ENCODE assay signal across 12 cellular contexts in genomic region chr17:77186141-77186604, GRCh38. TPM values are rescaled to one million over a fixed set of nuclear protein-coding genes. Genes with fewer than 3 reads are reported as not detected.
DNase-seq lines count a peak whose midpoint lies in the region; ATAC-seq, FAIRE-seq and TF ChIP-seq lines count a peak whose summit lies in the region.
"Had no signal": no experiment of that assay in that cellular context is flagged by ENCODE, and none has a peak within 500 bp of the region (broad histone marks: within the 10 kb centered on the region; RNA-seq: fewer than 3 reads in every experiment).

No MANE protein-coding gene starts in this region.

- no peak for FAIRE-seq in kidney (lab: Jason Lieb, UNC)

- H3K4me3 ChIP-seq in kidney (ENCODE audit: low read length in 2 of 2) (no peak overlapping the region), stomach (no peak overlapping the region), transverse colon (no peak overlapping the region)
- H3K4me3 ChIP-seq: ascending aorta had no signal

- peak overlapping the region; percentile 5 to 68 for H3K27ac ChIP-seq in kidney (ENCODE audit: low read depth in 2 of 2, low read length in 2 of 2)
- H3K27ac ChIP-seq in stomach = peak overlapping the region; percentile 13 to 72 (median 41)
- H3K27ac ChIP-seq in transverse colon = peak overlapping the region in 1 of 4 donors; percentile 3
- H3K27ac ChIP-seq: ascending aorta had no signal

- TF ChIP-seq EP300 in stomach (IDR thresholded peaks at IDR 0.05) = no peak
- TF ChIP-seq EP300 in transverse colon (IDR thresholded peaks at IDR 0.05; ENCODE audit: low read depth) = no peak

- peak; percentile 70 for ATAC-seq in activated CD8-positive, alpha-beta memory T cell treated with anti-CD3 and anti-CD28 coated beads, Interleukin-2, amount 10 ng/mL, durations not matched to agents 7 days and 5 days
- ATAC-seq in HG03521 (IDR thresholded peaks at IDR 0.05; ENCODE audit: unreplicated experiment) = no peak

- TF ChIP-seq POLR2A in stomach (IDR thresholded peaks at IDR 0.05) (no peak), transverse colon (IDR thresholded peaks at IDR 0.05) (no peak)

- H3K9ac ChIP-seq in kidney (ENCODE audit: low read length in 2 of 2) = no peak overlapping the region

- in situ Hi-C loops in transverse colon (cut with MboI; ENCODE audit: low pct_ligation_motif_present in 1 of 4, low pct_unique_long_range_greater_than_20kb in 1 of 4, low sequenced_read_pairs in 3 of 4) = no loop called here

- CTCF ChIA-PET in activated CD8-positive, alpha-beta memory T cell treated with anti-CD3 and anti-CD28 coated beads, Interleukin-2, amount 10 ng/mL, durations not matched to agents 7 days and 5 days (lab: Charles Lee) = no interaction called here

- peaks cover 0 to 3% of the 10 kb centered on the region in 2 donors for H3K36me3 ChIP-seq in kidney (ENCODE audit: control insufficient read depth in 1 of 2, insufficient read depth in 2 of 2, low read length in 2 of 2)
- peaks cover 4 to 16% (median 8%) of the 10 kb centered on the region in 4 donors for H3K36me3 ChIP-seq in stomach
- H3K36me3 ChIP-seq in transverse colon = peaks cover 0 to under 1% (median 0%) of the 10 kb centered on the region in 4 donors
- H3K36me3 ChIP-seq: ascending aorta had no signal

- DNase-seq in activated effector memory CD4-positive, alpha-beta T cell treated with Interleukin-2 at 50 U/mL for 16 hours = peak; percentile 8
- DNase-seq in activated effector memory CD4-positive, alpha-beta T cell treated with anti-CD3 and anti-CD28 coated beads, Interleukin-2, amount 50 U/mL, for 16 hours = no peak
- DNase-seq in activated CD8-positive, alpha-beta memory T cell treated with anti-CD3 and anti-CD28 coated beads, Interleukin-2, amount 10 ng/mL, durations not matched to agents 7 days and 5 days = peak; percentile 85
- DNase-seq in kidney = peak; percentile 86
- DNase-seq in stomach = no peak
- no peak for DNase-seq in osteocyte (ENCODE audit: extremely low spot score, unreplicated experiment)
- DNase-seq in transverse colon = no peak
- DNase-seq: AML-193, mammary epithelial cell, NCI-H1694 had no signal

- 37 to 59% (median 55%) methylated on average over 13 of the region's 13 CpGs for WGBS in stomach, 5 donors
- 77 to 80% methylated on average over 1 to 13 of the region's 13 CpGs for WGBS in transverse colon (ENCODE audit: low coverage in 1 of 2), 2 donors

- intact Hi-C loops in kidney (cut with DNase I) = no loop called here
- intact Hi-C loops in stomach (cut with DNase I; ENCODE audit: low total_unique reads) = no loop called here
- intact Hi-C loops in transverse colon (cut with DNase I; ENCODE audit: low total_unique reads) = no loop called here

- H3K27me3 ChIP-seq in stomach (no peaks in the 10 kb centered on the region), transverse colon (no peaks in the 10 kb centered on the region)
- H3K27me3 ChIP-seq: ascending aorta had no signal

- H3K9me3 ChIP-seq in kidney (ENCODE audit: control insufficient read depth in 1 of 2, low read length in 2 of 2) (no peaks in the 10 kb centered on the region), stomach (no peaks in the 10 kb centered on the region), transverse colon (no peaks in the 10 kb centered on the region)
- H3K9me3 ChIP-seq: ascending aorta had no signal

- TF ChIP-seq CTCF in kidney (IDR thresholded peaks at IDR 0.05; ENCODE audit: borderline replicate concordance, extremely low read depth, insufficient read depth) (no peak), stomach (IDR thresholded peaks at IDR 0.05) (no peak), osteocyte (IDR thresholded peaks at IDR 0.05) (no peak), transverse colon (IDR thresholded peaks at IDR 0.05) (no peak)

- peaks cover 14% of the 10 kb centered on the region for H3K36me3 Mint-ChIP-seq in activated CD8-positive, alpha-beta memory T cell treated with anti-CD3 and anti-CD28 coated beads, Interleukin-2, amount 10 ng/mL, durations not matched to agents 7 days and 5 days
- H3K36me3 Mint-ChIP-seq in osteocyte (ENCODE audit: unreplicated experiment) = peaks cover 6% of the 10 kb centered on the region

- H3K9me3 Mint-ChIP-seq in activated CD8-positive, alpha-beta memory T cell treated with anti-CD3 and anti-CD28 coated beads, Interleukin-2, amount 10 ng/mL, durations not matched to agents 7 days and 5 days (ENCODE audit: low read depth) = no peaks in the 10 kb centered on the region
- no peaks in the 10 kb centered on the region for H3K9me3 Mint-ChIP-seq in osteocyte (ENCODE audit: unreplicated experiment)

- H3K27me3 Mint-ChIP-seq in activated CD8-positive, alpha-beta memory T cell treated with anti-CD3 and anti-CD28 coated beads, Interleukin-2, amount 10 ng/mL, durations not matched to agents 7 days and 5 days = no peaks in the 10 kb centered on the region
- H3K27me3 Mint-ChIP-seq in osteocyte (ENCODE audit: unreplicated experiment) = no peaks in the 10 kb centered on the region

- no peak overlapping the region for H3K27ac Mint-ChIP-seq in activated CD8-positive, alpha-beta memory T cell treated with anti-CD3 and anti-CD28 coated beads, Interleukin-2, amount 10 ng/mL, durations not matched to agents 7 days and 5 days
- H3K27ac Mint-ChIP-seq in osteocyte (ENCODE audit: unreplicated experiment) = no peak overlapping the region

- H3K4me1 ChIP-seq in kidney (ENCODE audit: control insufficient read depth in 1 of 2, insufficient read depth in 1 of 2, low read depth in 1 of 2, low read length in 2 of 2) (peaks cover 43 to 57% of the 10 kb centered on the region in 2 donors), stomach (peaks cover 45 to 87% (median 57%) of the 10 kb centered on the region in 4 donors), transverse colon (peaks cover 0 to 18% (median under 1%) of the 10 kb centered on the region in 4 donors)

- no peak overlapping the region for H3K4me3 Mint-ChIP-seq in activated CD8-positive, alpha-beta memory T cell treated with anti-CD3 and anti-CD28 coated beads, Interleukin-2, amount 10 ng/mL, durations not matched to agents 7 days and 5 days
- H3K4me3 Mint-ChIP-seq in osteocyte (ENCODE audit: unreplicated experiment) = no peak overlapping the region

- peaks cover 46% of the 10 kb centered on the region for H3K4me1 Mint-ChIP-seq in activated CD8-positive, alpha-beta memory T cell treated with anti-CD3 and anti-CD28 coated beads, Interleukin-2, amount 10 ng/mL, durations not matched to agents 7 days and 5 days
- H3K4me1 Mint-ChIP-seq in osteocyte (ENCODE audit: unreplicated experiment) = peaks cover 15% of the 10 kb centered on the region

RNA-seq across cellular contexts. Expression of gene SEC14L1, which starts 45.4 kb away (rescaled TPM):
- total RNA-seq in activated CD8-positive, alpha-beta memory T cell treated with anti-CD3 and anti-CD28 coated beads, Interleukin-2, amount 10 ng/mL, durations not matched to agents 7 days and 5 days = 100 to 1,000 TPM in 1 of 2 experiments, 10 to 100 TPM in 1; 98.5 to 146 TPM
- 157 TPM for total RNA-seq in kidney
- 49.2 TPM for polyA plus RNA-seq in kidney (ENCODE audit: insufficient read depth, low read depth, low replicate concordance)
- 100 to 1,000 TPM in 1 of 5 donors, 10 to 100 TPM in 3, 1 to 10 TPM in 1; 3.2 to 106 (median 60.1) TPM for total RNA-seq in stomach
- polyA plus RNA-seq in stomach = 10 to 100 TPM; 17.0 to 39.5 (median 30.2) TPM
- total RNA-seq in osteocyte = 82.9 and 90.5 TPM in 2 replicates
- total RNA-seq in transverse colon = 10 to 100 TPM; 16.8 to 34.6 (median 23.8) TPM

Comparison
In these comparisons a context has a peak if more than half of its experiments do, and no peak if none do; other contexts are left out.
1. DNase-seq: peak in activated effector memory CD4-positive, alpha-beta T cell treated with Interleukin-2 at 50 U/mL for 16 hours (single experiment), activated CD8-positive, alpha-beta memory T cell treated with anti-CD3 and anti-CD28 coated beads, Interleukin-2, amount 10 ng/mL, durations not matched to agents 7 days and 5 days (single experiment) and kidney (single experiment); none in activated effector memory CD4-positive, alpha-beta T cell treated with anti-CD3 and anti-CD28 coated beads, Interleukin-2, amount 50 U/mL, for 16 hours (single experiment), stomach (single experiment), osteocyte (single experiment) and transverse colon (single experiment).